ENCODE assay signal across 8 cellular contexts in the genomic region with DNA sequence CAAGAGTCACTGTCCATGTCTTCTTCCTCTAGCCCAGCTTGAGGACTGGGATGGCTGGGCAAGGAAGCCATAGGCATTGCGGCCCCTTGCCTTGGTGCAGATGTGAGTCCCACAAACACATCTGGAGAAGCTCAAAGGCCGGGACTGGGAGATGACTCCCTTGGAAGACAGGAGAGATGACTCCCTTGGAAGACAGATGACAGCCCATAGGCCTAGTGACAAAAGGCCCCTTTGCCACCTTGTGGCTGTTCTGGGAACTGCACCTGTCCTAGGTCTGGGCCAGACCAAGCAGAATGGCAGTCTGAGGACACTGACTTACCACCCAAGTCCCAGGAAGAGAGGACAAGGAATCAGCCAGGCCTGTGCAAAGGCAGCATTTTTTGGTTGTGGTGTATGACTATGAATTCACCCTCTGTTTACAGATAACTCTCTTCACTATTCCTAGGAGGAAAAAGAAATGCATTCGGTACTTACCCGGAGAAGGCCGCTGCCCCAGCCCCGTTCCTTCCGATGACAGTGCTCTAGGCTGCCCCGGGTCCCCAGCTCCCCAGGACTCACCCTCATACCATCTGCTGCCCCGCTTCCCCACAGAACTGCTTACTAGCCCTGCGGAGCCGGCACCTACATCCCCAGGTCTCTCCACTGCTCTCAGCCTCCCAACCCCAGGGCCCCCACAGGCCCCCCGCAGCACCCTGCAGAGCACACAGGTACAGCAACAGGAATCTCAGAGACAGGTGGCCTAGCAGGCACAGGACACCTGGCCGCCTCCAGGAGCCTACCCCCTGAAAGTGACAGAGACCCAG. TPM values are rescaled to one million over a fixed set of nuclear protein-coding genes. Genes with fewer than 3 reads are reported as not detected.
DNase-seq lines count a peak whose midpoint lies in the region; ATAC-seq and TF ChIP-seq lines count a peak whose summit lies in the region.

No MANE protein-coding gene starts in this region.

- no peak overlapping the region for H4K91ac ChIP-seq in mesenchymal stem cell (ENCODE audit: low read length)

- ATAC-seq in HG02938 (IDR thresholded peaks at IDR 0.05; ENCODE audit: unreplicated experiment) (peak; percentile 53), GM21723 (IDR thresholded peaks at IDR 0.05; ENCODE audit: unreplicated experiment) (no peak)
- ATAC-seq in activated CD8-positive, alpha-beta T cell treated with anti-CD3 and anti-CD28 coated beads, Interleukin-2, amount 10 ng/mL, durations not matched to agents 7 days and 5 days, result peak; percentile 77

- H3K14ac ChIP-seq in mesenchymal stem cell (ENCODE audit: low read length in 2 of 2), result no peak overlapping the region

- H3K27me3 ChIP-seq in mesenchymal stem cell (ENCODE audit: control insufficient read depth in 1 of 2, insufficient read depth in 1 of 2, low read length in 2 of 2), result no peaks in the 10 kb centered on the region

- DNase-seq in NCI-H82 (lab: John Stamatoyannopoulos, UW) (peak; percentile 84), mesenchymal stem cell (peak; percentile 81)
- peak; percentile 87 for DNase-seq in activated CD8-positive, alpha-beta T cell treated with anti-CD3 and anti-CD28 coated beads, Interleukin-2, amount 10 ng/mL, durations not matched to agents 7 days and 5 days
- peak; percentile 74 for DNase-seq in effector CD8-positive, alpha-beta T cell (lab: John Stamatoyannopoulos, UW)
- peak; percentile 65 to 72 for DNase-seq in stimulated activated CD8-positive, alpha-beta memory T cell treated with anti-CD3 and anti-CD28 coated beads, Interleukin-2, amount 100 ng/mL, for 1 hour (ENCODE audit: low read depth in 2 of 2)

- H3K27me3 Mint-ChIP-seq in activated CD8-positive, alpha-beta T cell treated with anti-CD3 and anti-CD28 coated beads, Interleukin-2, amount 10 ng/mL, durations not matched to agents 7 days and 5 days (ENCODE audit: low read depth), result no peaks in the 10 kb centered on the region

- H3K27ac Mint-ChIP-seq in activated CD8-positive, alpha-beta T cell treated with anti-CD3 and anti-CD28 coated beads, Interleukin-2, amount 10 ng/mL, durations not matched to agents 7 days and 5 days, result no peak overlapping the region

- no peak overlapping the region for H2BK12ac ChIP-seq in mesenchymal stem cell (ENCODE audit: low read length in 2 of 2)

- WGBS in mesenchymal stem cell, result 88% methylated on average over 13 of the region's 13 CpGs

- no peak overlapping the region for H3K23ac ChIP-seq in mesenchymal stem cell (ENCODE audit: low read length in 2 of 2)

- H3K36me3 ChIP-seq in mesenchymal stem cell (ENCODE audit: control insufficient read depth in 1 of 2, insufficient read depth in 2 of 2, low read depth in 1 of 2, low read length in 2 of 2), result peaks cover 64 to 95% of the 10 kb centered on the region in 2 experiments

- no peak overlapping the region for H3K27ac ChIP-seq in mesenchymal stem cell (ENCODE audit: low read length, poor library complexity, severe bottlenecking)

- peak overlapping the region; percentile 26 for H2BK15ac ChIP-seq in mesenchymal stem cell (ENCODE audit: low read depth, poor library complexity, severe bottlenecking)

- no peak overlapping the region for H3K18ac ChIP-seq in mesenchymal stem cell (ENCODE audit: low read depth in 1 of 2, low read length in 2 of 2)

- H3K4me1 Mint-ChIP-seq in activated CD8-positive, alpha-beta T cell treated with anti-CD3 and anti-CD28 coated beads, Interleukin-2, amount 10 ng/mL, durations not matched to agents 7 days and 5 days (ENCODE audit: low read depth), result peaks cover 31% of the 10 kb centered on the region

- peaks cover 65% of the 10 kb centered on the region for H3K36me3 Mint-ChIP-seq in activated CD8-positive, alpha-beta T cell treated with anti-CD3 and anti-CD28 coated beads, Interleukin-2, amount 10 ng/mL, durations not matched to agents 7 days and 5 days (ENCODE audit: low read depth)

- no peak overlapping the region for H3K4me2 ChIP-seq in mesenchymal stem cell (ENCODE audit: low read length, poor library complexity, severe bottlenecking)

- H3K4ac ChIP-seq in mesenchymal stem cell (ENCODE audit: low read depth in 1 of 2, low read length in 2 of 2), result no peak overlapping the region

- H3K9me3 Mint-ChIP-seq in activated CD8-positive, alpha-beta T cell treated with anti-CD3 and anti-CD28 coated beads, Interleukin-2, amount 10 ng/mL, durations not matched to agents 7 days and 5 days (ENCODE audit: insufficient read depth), result no peaks in the 10 kb centered on the region

- no peak overlapping the region for H2BK120ac ChIP-seq in mesenchymal stem cell (ENCODE audit: low read depth, low read length)

- H3K79me1 ChIP-seq in mesenchymal stem cell (replicated peaks; ENCODE audit: low read length, poor library complexity, severe bottlenecking), result peaks cover 57% of the 10 kb centered on the region

- no peak overlapping the region for H3K4me3 Mint-ChIP-seq in activated CD8-positive, alpha-beta T cell treated with anti-CD3 and anti-CD28 coated beads, Interleukin-2, amount 10 ng/mL, durations not matched to agents 7 days and 5 days

- no peak overlapping the region for H2AK5ac ChIP-seq in mesenchymal stem cell (ENCODE audit: low read length, severe bottlenecking)

- POLR2A ChIA-PET in activated CD8-positive, alpha-beta T cell treated with anti-CD3 and anti-CD28 coated beads, Interleukin-2, amount 10 ng/mL, durations not matched to agents 7 days and 5 days (lab: Charles Lee), result interaction anchor here (1.0 to 1.9 kb wide), 7 partner anchors 12 to 177 kb away, joined by 3 to 6 read pairs (median 4); no protein-coding TSS in a partner anchor

- H3K4me3 ChIP-seq in mesenchymal stem cell (ENCODE audit: insufficient read depth in 1 of 2, low read depth in 1 of 2, low read length in 2 of 2), result no peak overlapping the region

- peak; percentile 97 for TF ChIP-seq CTCF in GM12873 (IDR thresholded peaks at IDR 0.05; ENCODE audit: insufficient read depth, low read depth, low read length, missing control alignments)

- no peak overlapping the region for H4K8ac ChIP-seq in mesenchymal stem cell (ENCODE audit: low read length)

- H2BK5ac ChIP-seq in mesenchymal stem cell (ENCODE audit: low read depth, low read length, poor library complexity, severe bottlenecking), result no peak overlapping the region

- CTCF ChIA-PET in activated CD8-positive, alpha-beta T cell treated with anti-CD3 and anti-CD28 coated beads, Interleukin-2, amount 10 ng/mL, durations not matched to agents 7 days and 5 days (lab: Charles Lee), result interaction anchor here (0.9 to 26.6 kb wide), 11 partner anchors 9 to 166 kb away, joined by 3 to 618 read pairs (median 4); a partner anchor contains a TSS

- peaks cover 6% of the 10 kb centered on the region for H3K4me1 ChIP-seq in mesenchymal stem cell (ENCODE audit: control insufficient read depth, insufficient read depth, low read depth, low read length)

- H3K9me3 ChIP-seq in mesenchymal stem cell (ENCODE audit: control insufficient read depth, low read length), result no peaks in the 10 kb centered on the region

- no peak overlapping the region for H2AFZ ChIP-seq in mesenchymal stem cell (ENCODE audit: low read depth, low read length)

- H3K9ac ChIP-seq in mesenchymal stem cell (ENCODE audit: low read length), result peak overlapping the region; percentile 45

RNA-seq across cellular contexts. Expression of a gene that starts 30.8 kb away (rescaled TPM):
- total RNA-seq in activated CD8-positive, alpha-beta T cell treated with anti-CD3 and anti-CD28 coated beads, Interleukin-2, amount 10 ng/mL, durations not matched to agents 7 days and 5 days, result 100 to 1,000 TPM; 203 to 206 TPM
- polyA plus RNA-seq in mesenchymal stem cell (2013, experiment 1 of 2), result 556 TPM
- 556 TPM for polyA plus RNA-seq in mesenchymal stem cell (2013, experiment 2 of 2)

RNA-seq across cellular contexts. Expression of a gene that starts 31.5 kb away (rescaled TPM):
- 10 to 100 TPM; 93.4 to 97.8 TPM for total RNA-seq in activated CD8-positive, alpha-beta T cell treated with anti-CD3 and anti-CD28 coated beads, Interleukin-2, amount 10 ng/mL, durations not matched to agents 7 days and 5 days
- 1.4 TPM for polyA plus RNA-seq in mesenchymal stem cell (2013, experiment 1 of 2)
- polyA plus RNA-seq in mesenchymal stem cell (2013, experiment 2 of 2), result 1.4 TPM
